1 cellular context compared by ENCODE assay signal in genomic region chr1:154264454-154264853, GRCh38.
TF ChIP-seq lines count a peak whose summit lies in the region.

No MANE protein-coding gene starts in this region.

TF ChIP-seq in GM23338, 12 proteins besides CTCF, POLR2A, EP300 and RAD21 (continued from another document):
- TF ChIP-seq, protein P1, sequence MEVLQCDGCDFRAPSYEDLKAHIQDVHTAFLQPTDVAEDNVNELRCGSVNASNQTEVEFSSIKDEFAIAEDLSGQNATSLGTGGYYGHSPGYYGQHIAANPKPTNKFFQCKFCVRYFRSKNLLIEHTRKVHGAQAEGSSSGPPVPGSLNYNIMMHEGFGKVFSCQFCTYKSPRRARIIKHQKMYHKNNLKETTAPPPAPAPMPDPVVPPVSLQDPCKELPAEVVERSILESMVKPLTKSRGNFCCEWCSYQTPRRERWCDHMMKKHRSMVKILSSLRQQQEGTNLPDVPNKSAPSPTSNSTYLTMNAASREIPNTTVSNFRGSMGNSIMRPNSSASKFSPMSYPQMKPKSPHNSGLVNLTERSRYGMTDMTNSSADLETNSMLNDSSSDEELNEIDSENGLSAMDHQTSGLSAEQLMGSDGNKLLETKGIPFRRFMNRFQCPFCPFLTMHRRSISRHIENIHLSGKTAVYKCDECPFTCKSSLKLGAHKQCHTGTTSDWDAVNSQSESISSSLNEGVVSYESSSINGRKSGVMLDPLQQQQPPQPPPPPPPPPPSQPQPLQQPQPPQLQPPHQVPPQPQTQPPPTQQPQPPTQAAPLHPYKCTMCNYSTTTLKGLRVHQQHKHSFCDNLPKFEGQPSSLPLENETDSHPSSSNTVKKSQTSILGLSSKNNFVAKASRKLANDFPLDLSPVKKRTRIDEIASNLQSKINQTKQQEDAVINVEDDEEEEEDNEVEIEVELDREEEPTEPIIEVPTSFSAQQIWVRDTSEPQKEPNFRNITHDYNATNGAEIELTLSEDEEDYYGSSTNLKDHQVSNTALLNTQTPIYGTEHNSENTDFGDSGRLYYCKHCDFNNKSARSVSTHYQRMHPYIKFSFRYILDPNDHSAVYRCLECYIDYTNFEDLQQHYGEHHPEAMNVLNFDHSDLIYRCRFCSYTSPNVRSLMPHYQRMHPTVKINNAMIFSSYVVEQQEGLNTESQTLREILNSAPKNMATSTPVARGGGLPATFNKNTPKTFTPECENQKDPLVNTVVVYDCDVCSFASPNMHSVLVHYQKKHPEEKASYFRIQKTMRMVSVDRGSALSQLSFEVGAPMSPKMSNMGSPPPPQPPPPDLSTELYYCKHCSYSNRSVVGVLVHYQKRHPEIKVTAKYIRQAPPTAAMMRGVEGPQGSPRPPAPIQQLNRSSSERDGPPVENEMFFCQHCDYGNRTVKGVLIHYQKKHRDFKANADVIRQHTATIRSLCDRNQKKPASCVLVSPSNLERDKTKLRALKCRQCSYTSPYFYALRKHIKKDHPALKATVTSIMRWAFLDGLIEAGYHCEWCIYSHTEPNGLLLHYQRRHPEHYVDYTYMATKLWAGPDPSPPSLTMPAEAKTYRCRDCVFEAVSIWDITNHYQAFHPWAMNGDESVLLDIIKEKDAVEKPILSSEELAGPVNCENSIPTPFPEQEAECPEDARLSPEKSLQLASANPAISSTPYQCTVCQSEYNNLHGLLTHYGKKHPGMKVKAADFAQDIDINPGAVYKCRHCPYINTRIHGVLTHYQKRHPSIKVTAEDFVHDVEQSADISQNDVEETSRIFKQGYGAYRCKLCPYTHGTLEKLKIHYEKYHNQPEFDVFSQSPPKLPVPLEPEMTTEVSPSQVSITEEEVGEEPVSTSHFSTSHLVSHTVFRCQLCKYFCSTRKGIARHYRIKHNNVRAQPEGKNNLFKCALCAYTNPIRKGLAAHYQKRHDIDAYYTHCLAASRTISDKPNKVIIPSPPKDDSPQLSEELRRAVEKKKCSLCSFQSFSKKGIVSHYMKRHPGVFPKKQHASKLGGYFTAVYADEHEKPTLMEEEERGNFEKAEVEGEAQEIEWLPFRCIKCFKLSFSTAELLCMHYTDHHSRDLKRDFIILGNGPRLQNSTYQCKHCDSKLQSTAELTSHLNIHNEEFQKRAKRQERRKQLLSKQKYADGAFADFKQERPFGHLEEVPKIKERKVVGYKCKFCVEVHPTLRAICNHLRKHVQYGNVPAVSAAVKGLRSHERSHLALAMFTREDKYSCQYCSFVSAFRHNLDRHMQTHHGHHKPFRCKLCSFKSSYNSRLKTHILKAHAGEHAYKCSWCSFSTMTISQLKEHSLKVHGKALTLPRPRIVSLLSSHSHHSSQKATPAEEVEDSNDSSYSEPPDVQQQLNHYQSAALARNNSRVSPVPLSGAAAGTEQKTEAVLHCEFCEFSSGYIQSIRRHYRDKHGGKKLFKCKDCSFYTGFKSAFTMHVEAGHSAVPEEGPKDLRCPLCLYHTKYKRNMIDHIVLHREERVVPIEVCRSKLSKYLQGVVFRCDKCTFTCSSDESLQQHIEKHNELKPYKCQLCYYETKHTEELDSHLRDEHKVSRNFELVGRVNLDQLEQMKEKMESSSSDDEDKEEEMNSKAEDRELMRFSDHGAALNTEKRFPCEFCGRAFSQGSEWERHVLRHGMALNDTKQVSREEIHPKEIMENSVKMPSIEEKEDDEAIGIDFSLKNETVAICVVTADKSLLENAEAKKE (CRISPR knock-in tag; IDR thresholded peaks at IDR 0.05) = no peak
- no peak for TF ChIP-seq STAT1 (IDR thresholded peaks at IDR 0.05; ENCODE audit: unreplicated experiment)
- TF ChIP-seq ZNF114 (CRISPR knock-in tag; IDR thresholded peaks at IDR 0.05) = no peak
- TF ChIP-seq POLR2AphosphoS5 (IDR thresholded peaks at IDR 0.05; ENCODE audit: low read depth) = no peak
- TF ChIP-seq EZH2 (IDR thresholded peaks at IDR 0.05; ENCODE audit: low read depth, unreplicated experiment) = no peak
- TF ChIP-seq, protein P2, sequence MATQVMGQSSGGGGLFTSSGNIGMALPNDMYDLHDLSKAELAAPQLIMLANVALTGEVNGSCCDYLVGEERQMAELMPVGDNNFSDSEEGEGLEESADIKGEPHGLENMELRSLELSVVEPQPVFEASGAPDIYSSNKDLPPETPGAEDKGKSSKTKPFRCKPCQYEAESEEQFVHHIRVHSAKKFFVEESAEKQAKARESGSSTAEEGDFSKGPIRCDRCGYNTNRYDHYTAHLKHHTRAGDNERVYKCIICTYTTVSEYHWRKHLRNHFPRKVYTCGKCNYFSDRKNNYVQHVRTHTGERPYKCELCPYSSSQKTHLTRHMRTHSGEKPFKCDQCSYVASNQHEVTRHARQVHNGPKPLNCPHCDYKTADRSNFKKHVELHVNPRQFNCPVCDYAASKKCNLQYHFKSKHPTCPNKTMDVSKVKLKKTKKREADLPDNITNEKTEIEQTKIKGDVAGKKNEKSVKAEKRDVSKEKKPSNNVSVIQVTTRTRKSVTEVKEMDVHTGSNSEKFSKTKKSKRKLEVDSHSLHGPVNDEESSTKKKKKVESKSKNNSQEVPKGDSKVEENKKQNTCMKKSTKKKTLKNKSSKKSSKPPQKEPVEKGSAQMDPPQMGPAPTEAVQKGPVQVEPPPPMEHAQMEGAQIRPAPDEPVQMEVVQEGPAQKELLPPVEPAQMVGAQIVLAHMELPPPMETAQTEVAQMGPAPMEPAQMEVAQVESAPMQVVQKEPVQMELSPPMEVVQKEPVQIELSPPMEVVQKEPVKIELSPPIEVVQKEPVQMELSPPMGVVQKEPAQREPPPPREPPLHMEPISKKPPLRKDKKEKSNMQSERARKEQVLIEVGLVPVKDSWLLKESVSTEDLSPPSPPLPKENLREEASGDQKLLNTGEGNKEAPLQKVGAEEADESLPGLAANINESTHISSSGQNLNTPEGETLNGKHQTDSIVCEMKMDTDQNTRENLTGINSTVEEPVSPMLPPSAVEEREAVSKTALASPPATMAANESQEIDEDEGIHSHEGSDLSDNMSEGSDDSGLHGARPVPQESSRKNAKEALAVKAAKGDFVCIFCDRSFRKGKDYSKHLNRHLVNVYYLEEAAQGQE (IDR thresholded peaks at IDR 0.05; ENCODE audit: unreplicated experiment) = no peak
- TF ChIP-seq ZNF331 (CRISPR knock-in tag; IDR thresholded peaks at IDR 0.05; ENCODE audit: low read depth) = no peak
- TF ChIP-seq ETS1 (IDR thresholded peaks at IDR 0.05) = no peak
- no peak for TF ChIP-seq CREB1 (CRISPR knock-in tag; IDR thresholded peaks at IDR 0.05; ENCODE audit: low read depth)
- TF ChIP-seq JUNB (IDR thresholded peaks at IDR 0.05; ENCODE audit: unreplicated experiment) = no peak
TF ChIP-seq in GM23338: peak in this region for 0.
